16 cellular contexts compared by ENCODE assay signal in the genomic region with DNA sequence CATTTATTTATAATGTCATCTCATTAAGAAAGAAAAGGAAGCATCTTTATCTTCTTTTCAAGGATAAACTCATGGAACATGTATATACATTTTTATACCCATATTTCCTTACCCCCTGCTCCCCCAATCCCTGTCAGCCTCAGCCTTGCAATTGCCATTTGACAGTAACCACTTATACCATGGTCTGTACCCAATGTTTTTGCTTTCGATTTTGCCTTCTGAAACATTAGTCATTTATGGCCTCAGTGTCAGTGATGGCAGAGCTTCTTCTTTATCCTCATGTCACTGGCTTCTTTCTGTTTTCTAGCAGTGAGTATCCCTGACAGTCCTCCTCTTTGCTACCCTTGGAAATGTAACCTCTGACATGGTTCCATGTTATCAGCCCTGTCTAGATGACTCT.
A peak's percentile ranks its signal among the peaks of the same experiment; 100 is the strongest.
DNase-seq lines count a peak whose midpoint lies in the region; ATAC-seq and TF ChIP-seq lines count a peak whose summit lies in the region.
"Had no signal": no experiment of that assay in that cellular context is flagged by ENCODE, and none has a peak within 500 bp of the region (broad histone marks: within the 10 kb centered on the region; RNA-seq: fewer than 3 reads in every experiment).

No MANE protein-coding gene starts in this region.

- CTCF ChIA-PET in WTC11 (lab: Charles Lee) = no interaction called here

- peaks cover 10% of the 10 kb centered on the region for H3K4me1 Mint-ChIP-seq in activated naive CD8-positive, alpha-beta T cell treated with anti-CD3 and anti-CD28 coated beads, Interleukin-2, amount 50 U/mL, for 24 hours
- peaks cover 3% of the 10 kb centered on the region for H3K4me1 Mint-ChIP-seq in WTC11

- H3K4me3 Mint-ChIP-seq in activated naive CD8-positive, alpha-beta T cell treated with anti-CD3 and anti-CD28 coated beads, Interleukin-2, amount 50 U/mL, for 24 hours = no peak overlapping the region
- H3K4me3 Mint-ChIP-seq in WTC11 = no peak overlapping the region
- H3K4me3 Mint-ChIP-seq: activated naive CD4-positive, alpha-beta T cell treated with anti-CD3 and anti-CD28 coated beads, Interleukin-2, amount 10 ng/mL, durations not matched to agents 7 days and 5 days had no signal

- no peak overlapping the region for H3K27ac Mint-ChIP-seq in activated naive CD8-positive, alpha-beta T cell treated with anti-CD3 and anti-CD28 coated beads, Interleukin-2, amount 50 U/mL, for 24 hours
- H3K27ac Mint-ChIP-seq in WTC11 = no peak overlapping the region
- H3K27ac Mint-ChIP-seq: activated naive CD4-positive, alpha-beta T cell treated with anti-CD3 and anti-CD28 coated beads, Interleukin-2, amount 10 ng/mL, durations not matched to agents 7 days and 5 days had no signal

- peaks cover 2% of the 10 kb centered on the region for H3K36me3 Mint-ChIP-seq in activated naive CD8-positive, alpha-beta T cell treated with anti-CD3 and anti-CD28 coated beads, Interleukin-2, amount 50 U/mL, for 24 hours (ENCODE audit: low read depth)
- H3K36me3 Mint-ChIP-seq in WTC11 = no peaks in the 10 kb centered on the region
- H3K36me3 Mint-ChIP-seq: activated naive CD4-positive, alpha-beta T cell treated with anti-CD3 and anti-CD28 coated beads, Interleukin-2, amount 10 ng/mL, durations not matched to agents 7 days and 5 days; naive thymus-derived CD8-positive, alpha-beta T cell had no signal

- no peaks in the 10 kb centered on the region for H3K9me3 Mint-ChIP-seq in activated naive CD8-positive, alpha-beta T cell treated with anti-CD3 and anti-CD28 coated beads, Interleukin-2, amount 50 U/mL, for 24 hours
- no peaks in the 10 kb centered on the region for H3K9me3 Mint-ChIP-seq in WTC11
- H3K9me3 Mint-ChIP-seq: activated naive CD4-positive, alpha-beta T cell treated with anti-CD3 and anti-CD28 coated beads, Interleukin-2, amount 10 ng/mL, durations not matched to agents 7 days and 5 days; naive thymus-derived CD8-positive, alpha-beta T cell had no signal

- ATAC-seq in GM18519 (IDR thresholded peaks at IDR 0.05; ENCODE audit: low FRiP score, unreplicated experiment) (peak; percentile 83), GM21447 (IDR thresholded peaks at IDR 0.05; ENCODE audit: unreplicated experiment) (peak; percentile 59), HG03442 (IDR thresholded peaks at IDR 0.05; ENCODE audit: unreplicated experiment) (peak; percentile 77), WTC11 (no peak)
- ATAC-seq in activated naive CD8-positive, alpha-beta T cell treated with anti-CD3 and anti-CD28 coated beads, Interleukin-2, amount 50 U/mL, for 24 hours = peak; percentile 88
- ATAC-seq: left lung; naive thymus-derived CD8-positive, alpha-beta T cell; PC-3 had no signal

- no peak for TF ChIP-seq CTCF in WTC11 (IDR thresholded peaks at IDR 0.05)

- no peak for DNase-seq in activated naive CD8-positive, alpha-beta T cell treated with anti-CD3 and anti-CD28 coated beads, Interleukin-2, amount 50 U/mL, for 24 hours
- DNase-seq in SIG-M5 treated with dmso at 0.1 percent for 504 hours (lab: John Stamatoyannopoulos, UW; ENCODE audit: unreplicated experiment) (no peak), NCI-H1417 (lab: John Stamatoyannopoulos, UW) (no peak), NCI-H1694 treated with DMSO at 0.1 percent for 48 hours (lab: John Stamatoyannopoulos, UW) (no peak), WTC11 (ENCODE audit: low spot score) (no peak)
- DNase-seq: activated CD4-positive, alpha-beta T cell treated with anti-CD3 and anti-CD28 coated beads, Interleukin-2, amount 50 U/mL, for 48 hours; activated naive CD4-positive, alpha-beta T cell treated with anti-CD3 and anti-CD28 coated beads, Interleukin-2, amount 10 ng/mL, durations not matched to agents 7 days and 5 days; caudate nucleus; GM23248; left lung; naive thymus-derived CD8-positive, alpha-beta T cell; PC-3; sigmoid colon had no signal

- H3K27me3 Mint-ChIP-seq in activated naive CD8-positive, alpha-beta T cell treated with anti-CD3 and anti-CD28 coated beads, Interleukin-2, amount 50 U/mL, for 24 hours = no peaks in the 10 kb centered on the region
- H3K27me3 Mint-ChIP-seq in WTC11 (ENCODE audit: low read depth) = no peaks in the 10 kb centered on the region
- H3K27me3 Mint-ChIP-seq: naive thymus-derived CD8-positive, alpha-beta T cell had no signal

- POLR2A ChIA-PET in WTC11 (lab: Charles Lee) = no interaction called here

TF ChIP-seq in WTC11, 78 proteins besides CTCF, POLR2A, EP300 and RAD21:
- no peak for TF ChIP-seq ESRRA (CRISPR knock-in tag; IDR thresholded peaks at IDR 0.05; ENCODE audit: borderline replicate concordance)
- TF ChIP-seq GTF2I (CRISPR knock-in tag; conservative IDR thresholded peaks at IDR 0.05) = no peak
- TF ChIP-seq, protein P1, sequence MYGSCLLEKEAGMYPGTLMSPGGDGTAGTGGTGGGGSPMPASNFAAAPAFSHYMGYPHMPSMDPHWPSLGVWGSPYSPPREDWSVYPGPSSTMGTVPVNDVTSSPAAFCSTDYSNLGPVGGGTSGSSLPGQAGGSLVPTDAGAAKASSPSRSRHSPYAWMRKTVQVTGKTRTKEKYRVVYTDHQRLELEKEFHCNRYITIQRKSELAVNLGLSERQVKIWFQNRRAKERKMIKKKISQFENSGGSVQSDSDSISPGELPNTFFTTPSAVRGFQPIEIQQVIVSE (CRISPR knock-in tag; IDR thresholded peaks at IDR 0.05; ENCODE audit: borderline replicate concordance) = no peak
- no peak for TF ChIP-seq GRHL2 (CRISPR knock-in tag; IDR thresholded peaks at IDR 0.05; ENCODE audit: insufficient replicate concordance, severe bottlenecking)
- TF ChIP-seq SMAD3 (CRISPR knock-in tag; IDR thresholded peaks at IDR 0.05; ENCODE audit: borderline replicate concordance) = no peak
- no peak for TF ChIP-seq SP1 (CRISPR knock-in tag; conservative IDR thresholded peaks at IDR 0.05)
- TF ChIP-seq TP53 (CRISPR knock-in tag; IDR thresholded peaks at IDR 0.05) = no peak
- TF ChIP-seq NR3C1 (CRISPR knock-in tag; conservative IDR thresholded peaks at IDR 0.05; ENCODE audit: low read depth) = no peak
